Comparison of ENCODE assay signal across 24 cellular contexts in the genomic region with DNA sequence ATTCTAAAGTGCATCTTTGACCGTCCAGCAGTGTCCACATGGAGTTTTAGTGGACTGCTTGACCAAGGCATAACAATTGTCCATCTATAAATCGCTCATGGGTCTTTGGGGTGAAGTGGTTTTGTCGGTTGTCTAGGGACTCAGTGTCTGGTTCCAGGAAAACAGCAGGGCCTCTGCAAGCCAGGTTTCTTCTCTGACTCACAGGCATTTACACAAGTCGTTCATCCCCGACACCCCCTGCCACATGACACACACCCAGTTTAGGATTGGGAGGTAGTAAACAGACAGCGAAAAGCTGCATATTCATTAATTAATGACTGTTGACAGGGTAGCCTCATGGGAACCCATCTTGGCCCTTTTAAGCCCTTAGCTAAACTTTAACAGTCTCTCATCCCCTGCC.
"Had no signal": no experiment of that assay in that cellular context is flagged by ENCODE, and none has a peak within 500 bp of the region (broad histone marks: within the 10 kb centered on the region; RNA-seq: fewer than 3 reads in every experiment).

No MANE protein-coding gene starts in this region.

- H3K27me3 Mint-ChIP-seq: central memory CD8-positive, alpha-beta T cell; naive B cell had no signal

- H3K36me3 ChIP-seq: brain microvascular endothelial cell, colonic mucosa, gastrocnemius medialis, ovary, right lobe of liver had no signal

- DNase-seq: activated CD4-positive, alpha-beta memory T cell treated with anti-CD3 and anti-CD28 coated beads, Interleukin-2, amount 10 ng/mL, durations not matched to agents 7 days and 5 days; activated CD4-positive, alpha-beta T cell treated with anti-CD3 and anti-CD28 coated beads for 48 hours; activated CD4-positive, CD25-positive, alpha-beta regulatory T cell; activated CD8-positive, alpha-beta memory T cell treated with anti-CD3 and anti-CD28 coated beads, Interleukin-2, amount 10 ng/mL, durations not matched to agents 7 days and 5 days; activated naive CD4-positive, alpha-beta T cell treated with Interleukin-2 at 50 U/mL for 16 hours; activated naive CD8-positive, alpha-beta T cell treated with anti-CD3 and anti-CD28 coated beads, Interleukin-2, amount 10 ng/mL, durations not matched to agents 7 days and 5 days; brain microvascular endothelial cell; colonic mucosa; gastrocnemius medialis; head of caudate nucleus; kidney glomerular epithelial cell; left ventricle myocardium superior; mucosa of descending colon; naive B cell; right lobe of liver; small intestine; stimulated activated CD4-positive, alpha-beta T cell treated with anti-CD3 and anti-CD28 coated beads, Interleukin-4, amount 100 ng/mL, for 1 hour; T1000; testis had no signal

- H3K4me3 Mint-ChIP-seq: activated CD4-positive, alpha-beta memory T cell treated with anti-CD3 and anti-CD28 coated beads, Interleukin-2, amount 10 ng/mL, durations not matched to agents 7 days and 5 days; activated CD8-positive, alpha-beta memory T cell treated with anti-CD3 and anti-CD28 coated beads, Interleukin-2, amount 10 ng/mL, durations not matched to agents 7 days and 5 days; activated naive CD8-positive, alpha-beta T cell treated with anti-CD3 and anti-CD28 coated beads, Interleukin-2, amount 10 ng/mL, durations not matched to agents 7 days and 5 days; central memory CD8-positive, alpha-beta T cell; memory B cell; naive B cell; type B pancreatic cell had no signal

- H3K4me1 Mint-ChIP-seq: activated CD4-positive, alpha-beta memory T cell treated with anti-CD3 and anti-CD28 coated beads, Interleukin-2, amount 10 ng/mL, durations not matched to agents 7 days and 5 days; activated CD8-positive, alpha-beta memory T cell treated with anti-CD3 and anti-CD28 coated beads, Interleukin-2, amount 10 ng/mL, durations not matched to agents 7 days and 5 days; activated naive CD8-positive, alpha-beta T cell treated with anti-CD3 and anti-CD28 coated beads, Interleukin-2, amount 10 ng/mL, durations not matched to agents 7 days and 5 days; central memory CD8-positive, alpha-beta T cell; memory B cell; naive B cell had no signal

- H3K27me3 ChIP-seq: brain microvascular endothelial cell, colonic mucosa, gastrocnemius medialis, ovary, right lobe of liver, testis had no signal

- H3K4me1 ChIP-seq: colonic mucosa, gastrocnemius medialis, right lobe of liver had no signal

- H3K27ac Mint-ChIP-seq: activated CD4-positive, alpha-beta memory T cell treated with anti-CD3 and anti-CD28 coated beads, Interleukin-2, amount 10 ng/mL, durations not matched to agents 7 days and 5 days; activated CD8-positive, alpha-beta memory T cell treated with anti-CD3 and anti-CD28 coated beads, Interleukin-2, amount 10 ng/mL, durations not matched to agents 7 days and 5 days; activated naive CD8-positive, alpha-beta T cell treated with anti-CD3 and anti-CD28 coated beads, Interleukin-2, amount 10 ng/mL, durations not matched to agents 7 days and 5 days; activated T-helper 2 cell treated with anti-CD3 and anti-CD28 coated beads, Interferon-gamma antibody, Interleukin-2, Interleukin-4, amounts not matched to agents 10 μg/mL and 5 μg/mL and 100 μg/mL, durations not matched to agents 14 hours and 24 hours and 36 hours; memory B cell; naive B cell; type B pancreatic cell had no signal

- H3K9me3 ChIP-seq: colonic mucosa, gastrocnemius medialis, mucosa of descending colon, ovary, right lobe of liver, testis had no signal

- H3K36me3 Mint-ChIP-seq: activated CD8-positive, alpha-beta memory T cell treated with anti-CD3 and anti-CD28 coated beads, Interleukin-2, amount 10 ng/mL, durations not matched to agents 7 days and 5 days; activated naive CD8-positive, alpha-beta T cell treated with anti-CD3 and anti-CD28 coated beads, Interleukin-2, amount 10 ng/mL, durations not matched to agents 7 days and 5 days; memory B cell; naive B cell; type B pancreatic cell had no signal

- H3K4me3 ChIP-seq: colonic mucosa, gastrocnemius medialis, mucosa of descending colon, ovary, right lobe of liver, testis had no signal

- H3K27ac ChIP-seq: brain microvascular endothelial cell, colonic mucosa, gastrocnemius medialis, ovary, right lobe of liver, testis had no signal

- ATAC-seq: activated CD8-positive, alpha-beta memory T cell treated with anti-CD3 and anti-CD28 coated beads, Interleukin-2, amount 10 ng/mL, durations not matched to agents 7 days and 5 days; gastrocnemius medialis; left ventricle myocardium superior; right lobe of liver had no signal

- H3K9me3 Mint-ChIP-seq: activated naive CD8-positive, alpha-beta T cell treated with anti-CD3 and anti-CD28 coated beads, Interleukin-2, amount 10 ng/mL, durations not matched to agents 7 days and 5 days; activated T-helper 2 cell treated with anti-CD3 and anti-CD28 coated beads, Interferon-gamma antibody, Interleukin-2, Interleukin-4, amounts not matched to agents 10 μg/mL and 5 μg/mL and 100 μg/mL, durations not matched to agents 14 hours and 24 hours and 36 hours; central memory CD8-positive, alpha-beta T cell; memory B cell; naive B cell; type B pancreatic cell had no signal
